ENCODE assay signal across 26 cellular contexts in genomic region chr3:111758642-111759041, GRCh38.
A peak's percentile ranks its signal among the peaks of the same experiment; 100 is the strongest.
DNase-seq lines count a peak whose midpoint lies in the region; ATAC-seq, FAIRE-seq and TF ChIP-seq lines count a peak whose summit lies in the region.
"Had no signal": no experiment of that assay in that cellular context is flagged by ENCODE, and none has a peak within 500 bp of the region (broad histone marks: within the 10 kb centered on the region; RNA-seq: fewer than 3 reads in every experiment).

No MANE protein-coding gene starts in this region.

- DNase-seq in ELR (ENCODE audit: low read depth), result peak; percentile 71
- peak; percentile 65 for DNase-seq in M059J (ENCODE audit: low read depth)
- DNase-seq in bronchial epithelial cell (ENCODE audit: low read depth), result peak; percentile 68
- DNase-seq in foreskin keratinocyte, result peak in 1 of 2 donors; percentile 59
- no peak for DNase-seq in GF-D8 (lab: John Stamatoyannopoulos, UW)
- DNase-seq in ovary, result no peak
- DNase-seq: activated CD4-positive, alpha-beta memory T cell treated with anti-CD3 and anti-CD28 coated beads for 36 hours; activated gamma-delta T cell treated with Interleukin-2 at 50 U/mL for 16 hours; AML-193; amygdala; CD8-positive, alpha-beta memory T cell; DND-41; effector CD8-positive, alpha-beta T cell; heart right ventricle; HFFc6; MM.1S; NCI-H1694; NCI-H526 treated with DMSO at 0.1 percent for 48 hours; SIG-M5; stimulated activated CD4-positive, alpha-beta T cell treated with anti-CD3 and anti-CD28 coated beads, Interleukin-4, amount 100 ng/mL, for 24 hours had no signal

- no peak for TF ChIP-seq POLR2A in ovary (IDR thresholded peaks at IDR 0.05)

- WGBS in ovary, 3 donors, result 89 to 95% (median 92%) methylated on average over 6 of the region's 6 CpGs

- no peak for TF ChIP-seq CTCF in bronchial epithelial cell (IDR thresholded peaks at IDR 0.05; ENCODE audit: insufficient read depth, low read length, severe bottlenecking)
- no peak for TF ChIP-seq CTCF in foreskin keratinocyte (conservative IDR thresholded peaks at IDR 0.05)
- no peak for TF ChIP-seq CTCF in ovary (IDR thresholded peaks at IDR 0.05)

- H3K36me3 ChIP-seq in bronchial epithelial cell (ENCODE audit: control insufficient read depth, insufficient read depth, low read length) (no peaks in the 10 kb centered on the region), ovary (no peaks in the 10 kb centered on the region)
- H3K36me3 ChIP-seq: heart right ventricle, prostate gland, tibial nerve had no signal

- FAIRE-seq in bronchial epithelial cell (lab: Jason Lieb, UNC), result no peak
- FAIRE-seq: GM18507 had no signal

- H3K4me1 ChIP-seq in foreskin keratinocyte (peaks cover 43% of the 10 kb centered on the region), ovary (ENCODE audit: insufficient read depth) (no peaks in the 10 kb centered on the region)

- intact Hi-C loops in ovary (cut with DNase I), result no loop called here

- ATAC-seq in foreskin keratinocyte (no peak), GM18868 (IDR thresholded peaks at IDR 0.05; ENCODE audit: unreplicated experiment) (no peak)
- ATAC-seq: heart right ventricle had no signal

- no peak for TF ChIP-seq EP300 in ovary (IDR thresholded peaks at IDR 0.05)

- H3K27ac ChIP-seq in foreskin keratinocyte (peak overlapping the region; percentile 93), ovary (no peak overlapping the region)
- H3K27ac ChIP-seq: heart right ventricle, HL-60, prostate gland, tibial nerve, VCaP had no signal

- H3K27me3 ChIP-seq in bronchial epithelial cell (ENCODE audit: control insufficient read depth, insufficient read depth, low read length), result no peaks in the 10 kb centered on the region
- H3K27me3 ChIP-seq in foreskin keratinocyte, result no peaks in the 10 kb centered on the region
- no peaks in the 10 kb centered on the region for H3K27me3 ChIP-seq in ovary
- H3K27me3 ChIP-seq: heart right ventricle, tibial nerve had no signal

- no peak overlapping the region for H3K4me3 ChIP-seq in bronchial epithelial cell (ENCODE audit: low read depth, low read length)
- no peak overlapping the region for H3K4me3 ChIP-seq in ovary
- H3K4me3 ChIP-seq: heart right ventricle, prostate gland, tibial nerve had no signal

- H3K9me3 ChIP-seq in ovary, result no peaks in the 10 kb centered on the region
- H3K9me3 ChIP-seq: heart right ventricle, prostate gland, tibial nerve had no signal

Comparison
In these comparisons a context has a peak if more than half of its experiments do, and no peak if none do; other contexts are left out.
1. DNase-seq: peak in ELR (single experiment), M059J (single experiment) and bronchial epithelial cell (single experiment); none in GF-D8 (single experiment) and ovary (0 of 5).